9 cellular contexts compared by ENCODE assay signal in genomic region chr17:54727624-54728023, GRCh38.
"Had no signal": no experiment of that assay in that cellular context is flagged by ENCODE, and none has a peak within 500 bp of the region (broad histone marks: within the 10 kb centered on the region; RNA-seq: fewer than 3 reads in every experiment).

No MANE protein-coding gene starts in this region.

- H2AFZ ChIP-seq: GM23248 had no signal

- H3K9ac ChIP-seq: GM23248 had no signal

- H3K27ac ChIP-seq: GM23248, HL-60 had no signal

- H3K9me3 ChIP-seq: HAP-1 had no signal

- H3K4me3 ChIP-seq: GM23248, HAP-1, K562 had no signal

- FAIRE-seq: K562 had no signal

- H3K4me1 ChIP-seq: HAP-1 had no signal

- DNase-seq: GM23248, GOT3, H7, IMR-90, KG1 had no signal

- H3K36me3 ChIP-seq: HAP-1 had no signal

- ATAC-seq: HCT116, K562 had no signal
